ENCODE assay signal across 12 cellular contexts in the genomic region with DNA sequence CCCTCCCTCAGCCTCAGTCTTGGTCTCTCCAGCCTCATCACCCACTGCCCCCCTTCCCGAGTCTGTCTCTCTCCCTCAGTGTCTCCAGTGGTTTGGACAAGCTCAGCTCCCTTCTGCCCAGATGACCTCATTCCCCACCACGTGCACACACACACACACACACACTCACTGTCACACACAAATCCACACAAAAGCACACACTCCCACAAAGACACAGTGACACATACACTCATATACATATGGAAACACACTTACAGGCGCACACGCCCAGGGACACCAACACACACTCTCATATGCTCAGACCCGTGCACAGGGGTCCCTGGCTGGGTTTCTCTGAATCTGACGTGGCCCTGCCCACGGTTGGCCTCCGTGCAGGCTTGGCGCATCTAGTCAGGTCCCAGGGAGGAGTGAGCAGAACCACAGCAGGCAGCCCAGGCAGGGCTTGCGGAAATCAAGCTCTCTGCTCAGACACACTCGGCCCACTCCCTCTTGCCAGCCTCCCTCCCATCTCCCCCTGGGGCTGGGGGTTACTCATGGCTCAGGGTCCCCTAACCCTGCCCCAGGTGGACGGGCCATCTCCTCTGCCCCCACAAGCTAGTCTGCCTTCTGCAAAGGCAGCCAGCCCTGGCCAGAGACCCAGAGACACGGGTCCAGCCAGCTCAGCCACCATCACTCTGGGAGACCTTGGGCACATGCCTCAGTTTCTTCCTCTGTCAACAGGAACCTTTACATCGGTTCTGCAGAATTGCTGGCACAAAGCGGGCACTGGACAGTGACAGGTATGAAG. TPM values are rescaled to one million over a fixed set of nuclear protein-coding genes. Genes with fewer than 3 reads are reported as not detected.
DNase-seq lines count a peak whose midpoint lies in the region; ATAC-seq and TF ChIP-seq lines count a peak whose summit lies in the region.
"Had no signal": no experiment of that assay in that cellular context is flagged by ENCODE, and none has a peak within 500 bp of the region (broad histone marks: within the 10 kb centered on the region; RNA-seq: fewer than 3 reads in every experiment).

No MANE protein-coding gene starts in this region.

- peaks cover 0 to 5% of the 10 kb centered on the region in 2 experiments; a peak in 1 of 4 replicates for H3K9me3 ChIP-seq in HCT116 (ENCODE audit: control insufficient read depth in 1 of 2, insufficient read depth in 1 of 2, low read depth in 1 of 2, low read length in 2 of 2)
- H3K9me3 ChIP-seq in spleen = peaks cover 0 to 27% (median 22%) of the 10 kb centered on the region in 8 donors
- H3K9me3 ChIP-seq in stomach = peaks cover 8 to 19% (median 15%) of the 10 kb centered on the region in 4 donors

- BruUV-seq in HCT116 (replicated peaks; lab: Mats Ljungman, UMichigan) = no TSS peak

- intact Hi-C loops in HCT116 (cut with micrococcal nuclease) (no loop called here), spleen (cut with DNase I; ENCODE audit: low total_unique reads) (no loop called here), stomach (cut with DNase I; ENCODE audit: low total_unique reads) (no loop called here)

- no peak for TF ChIP-seq CTCF in HCT116 (IDR thresholded peaks at IDR 0.05 in 2 of 3, conservative IDR thresholded peaks at IDR 0.05 in 1 of 3; ENCODE audit: borderline replicate concordance in 1 of 3, insufficient read depth in 1 of 3, low read depth in 2 of 3, low read length in 2 of 3)
- no peak for TF ChIP-seq CTCF in astrocyte of the spinal cord (IDR thresholded peaks at IDR 0.05; ENCODE audit: low read depth, low read length)
- TF ChIP-seq CTCF in spleen (IDR thresholded peaks at IDR 0.05 in 8 of 11, conservative IDR thresholded peaks at IDR 0.05 in 3 of 11) = no peak
- no peak for TF ChIP-seq CTCF in stomach (IDR thresholded peaks at IDR 0.05)

- peak; percentile 17; the same call in 1 of the 2 replicates for ATAC-seq in HCT116

- H3K79me2 ChIP-seq in HCT116 (ENCODE audit: insufficient read depth, low read length) = no peaks in the 10 kb centered on the region

- CTCF ChIA-PET in HCT116 (lab: Charles Lee) = interaction anchor here (1.3 kb wide), 1 partner anchor 34 kb away, joined by 3 read pairs; no protein-coding TSS in a partner anchor

- H3K4me2 ChIP-seq in HCT116 (ENCODE audit: low read length) = no peak overlapping the region

- no peak overlapping the region for H3K4me3 ChIP-seq in HCT116 (replicated peaks in 1 of 2; ENCODE audit: low read depth in 1 of 2, low read length in 2 of 2)
- no peak overlapping the region for H3K4me3 ChIP-seq in astrocyte of the spinal cord (ENCODE audit: low read depth, low read length)
- H3K4me3 ChIP-seq in spleen = no peak overlapping the region
- no peak overlapping the region for H3K4me3 ChIP-seq in stomach

- no peaks in the 10 kb centered on the region for H3K36me3 ChIP-seq in HCT116 (ENCODE audit: control insufficient read depth in 1 of 2, insufficient read depth in 2 of 2, low read length in 2 of 2)
- no peaks in the 10 kb centered on the region for H3K36me3 ChIP-seq in spleen
- no peaks in the 10 kb centered on the region for H3K36me3 ChIP-seq in stomach
- H3K36me3 ChIP-seq: neutrophil had no signal

- TF ChIP-seq EP300 in stomach (IDR thresholded peaks at IDR 0.05) = no peak

- H2AFZ ChIP-seq in HCT116 (ENCODE audit: low read depth, low read length, poor library complexity, severe bottlenecking) = no peak overlapping the region

- in situ Hi-C loops in astrocyte of the spinal cord (cut with HindIII; ENCODE audit: low sequenced_read_pairs) = no loop called here

- 71 to 87% (median 79%) methylated on average over 15 of the region's 15 CpGs for WGBS in spleen, 5 donors
- 65 to 76% (median 74%) methylated on average over 10 to 15 of the region's 15 CpGs for WGBS in stomach, 5 donors

- H3K27me3 ChIP-seq in HCT116 (ENCODE audit: insufficient read depth, low read length) (no peaks in the 10 kb centered on the region), spleen (replicated peaks in 1 of 7) (peaks cover 0 to 20% (median 0%) of the 10 kb centered on the region in 7 donors), stomach (no peaks in the 10 kb centered on the region)

- TF ChIP-seq RAD21 in HCT116 (IDR thresholded peaks at IDR 0.05; ENCODE audit: low read depth) = no peak

- H3K9me2 ChIP-seq in HCT116 (ENCODE audit: insufficient read depth) = no peaks in the 10 kb centered on the region

- H3K4me1 ChIP-seq in HCT116 (ENCODE audit: control insufficient read depth in 1 of 2, insufficient read depth in 2 of 2, low read length in 2 of 2) (no peaks in the 10 kb centered on the region), spleen (peaks cover 0 to 17% (median 5%) of the 10 kb centered on the region in 6 donors), stomach (no peaks in the 10 kb centered on the region)

- no peaks in the 10 kb centered on the region for H4K20me1 ChIP-seq in HCT116 (ENCODE audit: insufficient read depth)

- DNase-seq in HCT116 (ENCODE audit: low read depth, low spot score) (no peak), astrocyte of the spinal cord (ENCODE audit: low read depth, low spot score) (peak; percentile 83), kidney tubule cell (ENCODE audit: low spot score) (peak; percentile 70), spleen (peak; percentile 63), SK-N-DZ (ENCODE audit: low spot score) (no peak), NCI-H187 (lab: John Stamatoyannopoulos, UW) (no peak), DMS114 treated with DMSO at 0.1 percent for 48 hours (lab: John Stamatoyannopoulos, UW; ENCODE audit: unreplicated experiment) (no peak), stomach (no peak)
- DNase-seq: DND-41 had no signal

- TF ChIP-seq POLR2A in HCT116 (IDR thresholded peaks at IDR 0.05; ENCODE audit: borderline replicate concordance, extremely low read depth, insufficient read depth, insufficient read length) (no peak), spleen (IDR thresholded peaks at IDR 0.05) (no peak), stomach (IDR thresholded peaks at IDR 0.05) (no peak)

- H3K27ac ChIP-seq in HCT116 (ENCODE audit: low read depth, low read length) (no peak overlapping the region), spleen (no peak overlapping the region), stomach (no peak overlapping the region)
- H3K27ac ChIP-seq: HL-60, neutrophil had no signal

- POLR2A ChIA-PET in HCT116 (lab: Charles Lee) = no interaction called here

- RAD21 ChIA-PET in HCT116 (lab: Charles Lee; ENCODE audit: low non-redundant PET in 1 of 2, low total read pairs in 2 of 2, uncharacterized antibody in 2 of 2, unreplicated experiment in 2 of 2) = interaction anchor here in 1 of 2 experiments (0.6 kb wide), 1 partner anchor 43 kb away, joined by 4 read pairs; no protein-coding TSS in a partner anchor

- H3K9ac ChIP-seq in HCT116 (ENCODE audit: low read length) = no peak overlapping the region

TF ChIP-seq in HCT116, 20 proteins besides CTCF, POLR2A, EP300 and RAD21 (continues in another document):
- TF ChIP-seq, protein P1, sequence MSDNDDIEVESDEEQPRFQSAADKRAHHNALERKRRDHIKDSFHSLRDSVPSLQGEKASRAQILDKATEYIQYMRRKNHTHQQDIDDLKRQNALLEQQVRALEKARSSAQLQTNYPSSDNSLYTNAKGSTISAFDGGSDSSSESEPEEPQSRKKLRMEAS (IDR thresholded peaks at IDR 0.05) = no peak
- TF ChIP-seq, protein P2, sequence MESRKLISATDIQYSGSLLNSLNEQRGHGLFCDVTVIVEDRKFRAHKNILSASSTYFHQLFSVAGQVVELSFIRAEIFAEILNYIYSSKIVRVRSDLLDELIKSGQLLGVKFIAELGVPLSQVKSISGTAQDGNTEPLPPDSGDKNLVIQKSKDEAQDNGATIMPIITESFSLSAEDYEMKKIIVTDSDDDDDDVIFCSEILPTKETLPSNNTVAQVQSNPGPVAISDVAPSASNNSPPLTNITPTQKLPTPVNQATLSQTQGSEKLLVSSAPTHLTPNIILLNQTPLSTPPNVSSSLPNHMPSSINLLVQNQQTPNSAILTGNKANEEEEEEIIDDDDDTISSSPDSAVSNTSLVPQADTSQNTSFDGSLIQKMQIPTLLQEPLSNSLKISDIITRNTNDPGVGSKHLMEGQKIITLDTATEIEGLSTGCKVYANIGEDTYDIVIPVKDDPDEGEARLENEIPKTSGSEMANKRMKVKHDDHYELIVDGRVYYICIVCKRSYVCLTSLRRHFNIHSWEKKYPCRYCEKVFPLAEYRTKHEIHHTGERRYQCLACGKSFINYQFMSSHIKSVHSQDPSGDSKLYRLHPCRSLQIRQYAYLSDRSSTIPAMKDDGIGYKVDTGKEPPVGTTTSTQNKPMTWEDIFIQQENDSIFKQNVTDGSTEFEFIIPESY (IDR thresholded peaks at IDR 0.05; ENCODE audit: extremely low read depth, insufficient replicate concordance, low read length) = no peak
- TF ChIP-seq CBX3 (IDR thresholded peaks at IDR 0.05; ENCODE audit: low read depth) (no peak), POLR2AphosphoS5 (IDR thresholded peaks at IDR 0.05; ENCODE audit: low read depth, low read length) (no peak), YY1 (IDR thresholded peaks at IDR 0.05; ENCODE audit: extremely low read depth, insufficient replicate concordance, low read depth, low read length) (no peak), EZH2phosphoT487 (IDR thresholded peaks at IDR 0.05; ENCODE audit: borderline replicate concordance) (no peak), SIN3A (IDR thresholded peaks at IDR 0.05; ENCODE audit: low read depth) (no peak), EGR1 (IDR thresholded peaks at IDR 0.05; ENCODE audit: low read depth) (no peak), EZH2 (IDR thresholded peaks at IDR 0.05) (no peak)

RNA-seq across cellular contexts. Expression of gene FAM131C, which starts 38.5 kb away (rescaled TPM):
- 11.6 TPM for total RNA-seq in HCT116 (2021; ENCODE audit: unreplicated experiment)
- 16.5 and 17.4 TPM in 2 replicates for polyA plus RNA-seq in HCT116 (2012)
- total RNA-seq in spleen = under 1 TPM in 1 of 7 donors, not detected in 6; 0.47 TPM
- polyA plus RNA-seq in spleen = under 1 TPM in 1 of 3 donors, not detected in 2; 0.11 TPM
- polyA plus RNA-seq in SK-N-DZ (2014; cell fraction: cytosol; rRNA removed) = 0.13 TPM in 1 of 2 replicates, not detected in the other
- polyA plus RNA-seq in SK-N-DZ (2014; cell fraction: nucleus; rRNA removed) = not detected in 2 replicates
- total RNA-seq in stomach = not detected
- under 1 TPM in 2 of 3 donors, not detected in 1; 0.35 to 0.37 TPM for polyA plus RNA-seq in stomach

RNA-seq across cellular contexts. Expression of gene EPHA2, which starts 43.9 kb away (rescaled TPM):
- 164 TPM for total RNA-seq in HCT116 (2021; ENCODE audit: unreplicated experiment)
- 167 and 209 TPM in 2 replicates for polyA plus RNA-seq in HCT116 (2012)
- 10 to 100 TPM; 10.6 to 35.7 (median 17.1) TPM for total RNA-seq in spleen
- 1 to 10 TPM; 2.0 to 7.4 (median 2.6) TPM for polyA plus RNA-seq in spleen
- 0.08 TPM in 1 of 2 replicates, not detected in the other for polyA plus RNA-seq in SK-N-DZ (2014; cell fraction: cytosol; rRNA removed)
- polyA plus RNA-seq in SK-N-DZ (2014; cell fraction: nucleus; rRNA removed) = 0.05 TPM in 1 of 2 replicates, not detected in the other
- 100 to 1,000 TPM in 1 of 5 donors, 10 to 100 TPM in 3, 1 to 10 TPM in 1; 6.7 to 200 (median 42.7) TPM for total RNA-seq in stomach
- 10 to 100 TPM in 2 of 3 donors, 1 to 10 TPM in 1; 4.6 to 30.4 (median 11.0) TPM for polyA plus RNA-seq in stomach
- total RNA-seq: activated T-helper 2 cell treated with anti-CD3 and anti-CD28 coated beads, Interferon-gamma antibody, Interleukin-2, Interleukin-4, amounts not matched to agents 10 μg/mL and 5 μg/mL and 100 μg/mL, durations not matched to agents 14 hours and 24 hours and 36 hours had no signal

Comparison
In these comparisons a context has a peak if more than half of its experiments do, and no peak if none do; other contexts are left out.
1. DNase-seq: peak in astrocyte of the spinal cord (single experiment), kidney tubule cell (single experiment) and spleen (single experiment); none in HCT116 (single experiment), SK-N-DZ (single experiment), NCI-H187 (0 of 2), DMS114 treated with DMSO at 0.1 percent for 48 hours (single experiment) and stomach (single experiment).